Comparison of ENCODE assay signal across 19 cellular contexts in the genomic region with DNA sequence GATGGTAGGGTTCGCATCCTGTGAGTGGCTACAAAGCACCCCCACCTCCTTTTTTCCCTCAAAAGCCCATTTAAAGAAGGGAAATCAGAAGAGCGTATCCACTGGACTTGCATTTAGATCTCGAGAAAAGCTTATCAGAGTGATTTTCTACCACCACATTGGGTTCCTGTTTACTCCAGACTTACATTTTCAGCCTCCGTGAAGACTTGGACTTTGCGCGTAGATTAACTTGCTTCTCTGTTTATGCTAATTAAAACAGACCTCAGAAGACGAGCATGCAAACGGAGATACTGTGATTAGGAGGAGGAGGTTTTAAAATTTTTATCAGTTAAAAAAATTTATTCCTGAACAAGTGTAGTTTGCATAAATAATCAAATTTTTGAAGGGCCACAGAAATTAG.
DNase-seq lines count a peak whose midpoint lies in the region; ATAC-seq, FAIRE-seq and TF ChIP-seq lines count a peak whose summit lies in the region.
"Had no signal": no experiment of that assay in that cellular context is flagged by ENCODE, and none has a peak within 500 bp of the region (broad histone marks: within the 10 kb centered on the region; RNA-seq: fewer than 3 reads in every experiment).

No MANE protein-coding gene starts in this region.

- H3K27ac Mint-ChIP-seq in activated naive CD4-positive, alpha-beta T cell treated with anti-CD3 and anti-CD28 coated beads, Interleukin-2, amount 50 U/mL, for 72 hours: no peak overlapping the region
- H3K27ac Mint-ChIP-seq: CD8-positive, alpha-beta T cell had no signal

- TF ChIP-seq CTCF in esophagus muscularis mucosa (IDR thresholded peaks at IDR 0.05) (no peak), dorsolateral prefrontal cortex (IDR thresholded peaks at IDR 0.05 in 54 of 56, conservative IDR thresholded peaks at IDR 0.05 in 2 of 56; ENCODE audit: low read depth in 1 of 56, partially characterized antibody in 56 of 56) (no peak)

- 75% methylated on average over 8 of the region's 8 CpGs for WGBS in esophagus muscularis mucosa
- 33 to 68% (median 49%) methylated on average over 8 of the region's 8 CpGs for WGBS in small intestine, 3 donors

- H3K27me3 ChIP-seq in Karpas-422 (ENCODE audit: low read length) (no peaks in the 10 kb centered on the region), esophagus muscularis mucosa (no peaks in the 10 kb centered on the region), small intestine (ENCODE audit: control insufficient read depth in 2 of 2, insufficient read depth in 2 of 2, low read length in 2 of 2) (no peaks in the 10 kb centered on the region), dorsolateral prefrontal cortex (peaks cover 0 to 4% (median 0%) of the 10 kb centered on the region in 45 donors)

- H3K9me3 ChIP-seq in Karpas-422 (ENCODE audit: low read length) (no peaks in the 10 kb centered on the region), esophagus muscularis mucosa (no peaks in the 10 kb centered on the region), small intestine (ENCODE audit: control insufficient read depth, low read depth) (no peaks in the 10 kb centered on the region)

- intact Hi-C loops in esophagus muscularis mucosa (cut with DNase I) (no loop called here), dorsolateral prefrontal cortex (cut with DNase I) (no loop called here)

- no peaks in the 10 kb centered on the region for H3K36me3 Mint-ChIP-seq in activated naive CD4-positive, alpha-beta T cell treated with anti-CD3 and anti-CD28 coated beads, Interleukin-2, amount 50 U/mL, for 72 hours

- no peak for TF ChIP-seq EP300 in esophagus muscularis mucosa (IDR thresholded peaks at IDR 0.05)

- H2AFZ ChIP-seq in Karpas-422 (ENCODE audit: low read length): no peak overlapping the region
- H2AFZ ChIP-seq: GM23248 had no signal

- H3K36me3 ChIP-seq in Karpas-422 (ENCODE audit: insufficient read depth, low read length) (no peaks in the 10 kb centered on the region), esophagus muscularis mucosa (no peaks in the 10 kb centered on the region), small intestine (ENCODE audit: control insufficient read depth in 2 of 2, insufficient read depth in 2 of 2, low read length in 2 of 2) (no peaks in the 10 kb centered on the region)

- H4K20me1 ChIP-seq in Karpas-422 (ENCODE audit: insufficient read depth, low read depth, low read length): no peaks in the 10 kb centered on the region

- no peaks in the 10 kb centered on the region for H3K9me2 ChIP-seq in Karpas-422 (replicated peaks; ENCODE audit: insufficient read depth, low read length)

- DNase-seq in DMS79 treated with DMSO at 0.1 percent for 48 hours (lab: John Stamatoyannopoulos, UW) (peak; percentile 8), DMS79 (lab: John Stamatoyannopoulos, UW) (no peak), Karpas-422 (no peak), esophagus muscularis mucosa (ENCODE audit: extremely low spot score) (no peak), small intestine (peak; percentile 72), dorsolateral prefrontal cortex (no peak)
- DNase-seq in activated naive CD4-positive, alpha-beta T cell treated with anti-CD3 and anti-CD28 coated beads, Interleukin-2, amount 50 U/mL, for 72 hours (ENCODE audit: low spot score in 2 of 2): no peak
- DNase-seq in stimulated activated CD4-positive, alpha-beta T cell treated with anti-CD3 and anti-CD28 coated beads, Interleukin-2, amount 100 ng/mL, for 48 hours: no peak
- DNase-seq: CD8-positive, alpha-beta T cell; DND-41; GM23248; NCI-H1417 treated with DMSO at 0.1 percent for 48 hours; NCI-H2081; NCI-H510A; NCI-H774 had no signal

- H3K79me2 ChIP-seq in Karpas-422 (ENCODE audit: low read length): peaks cover 96% of the 10 kb centered on the region

- H3K27ac ChIP-seq in Karpas-422 (ENCODE audit: low read length) (peak overlapping the region; percentile 45), esophagus muscularis mucosa (replicated peaks in 1 of 4) (peak overlapping the region; percentile 48 to 68 (median 64)), small intestine (ENCODE audit: low read depth in 1 of 2, low read length in 1 of 2) (peak overlapping the region in 1 of 2 donors; percentile 5), dorsolateral prefrontal cortex (no peak overlapping the region)
- H3K27ac ChIP-seq: 22Rv1, GM23248 had no signal

- no peak for FAIRE-seq in small intestine (lab: Jason Lieb, UNC)
- FAIRE-seq: G401.6 had no signal

- peaks cover 99% of the 10 kb centered on the region for H3K4me1 ChIP-seq in Karpas-422 (ENCODE audit: low read length)
- peaks cover 71 to 86% (median 79%) of the 10 kb centered on the region in 4 donors for H3K4me1 ChIP-seq in esophagus muscularis mucosa
- H3K4me1 ChIP-seq in small intestine (ENCODE audit: control insufficient read depth in 2 of 2, insufficient read depth in 1 of 2, low read depth in 1 of 2, low read length in 1 of 2): peaks cover 2 to 4% of the 10 kb centered on the region in 2 donors

- no peak for ATAC-seq in activated naive CD4-positive, alpha-beta T cell treated with anti-CD3 and anti-CD28 coated beads, Interleukin-2, amount 50 U/mL, for 72 hours
- ATAC-seq: CD8-positive, alpha-beta T cell; HCT116; Panc1 had no signal

- H3K9me3 Mint-ChIP-seq in activated naive CD4-positive, alpha-beta T cell treated with anti-CD3 and anti-CD28 coated beads, Interleukin-2, amount 50 U/mL, for 72 hours: no peaks in the 10 kb centered on the region
- H3K9me3 Mint-ChIP-seq: CD8-positive, alpha-beta T cell had no signal

- no peak for TF ChIP-seq POLR2A in esophagus muscularis mucosa (IDR thresholded peaks at IDR 0.05; ENCODE audit: low read depth)

- H3K9ac ChIP-seq in Karpas-422 (ENCODE audit: low read length): no peak overlapping the region
- H3K9ac ChIP-seq: GM23248 had no signal

- no peak overlapping the region for H3K4me3 ChIP-seq in Karpas-422 (ENCODE audit: low read length)
- H3K4me3 ChIP-seq in esophagus muscularis mucosa: no peak overlapping the region
- no peak overlapping the region for H3K4me3 ChIP-seq in small intestine (ENCODE audit: low read depth in 1 of 2, low read length in 2 of 2)
- no peak overlapping the region for H3K4me3 ChIP-seq in dorsolateral prefrontal cortex
- H3K4me3 ChIP-seq: GM23248 had no signal

- H3K4me2 ChIP-seq in Karpas-422 (ENCODE audit: low read depth, low read length, poor library complexity, severe bottlenecking): peak overlapping the region; percentile 24

Comparison
In these comparisons a context has a peak if more than half of its experiments do, and no peak if none do; other contexts are left out.
1. DNase-seq: peak in DMS79 treated with DMSO at 0.1 percent for 48 hours (single experiment) and small intestine (single experiment); none in DMS79 (single experiment), Karpas-422 (single experiment), esophagus muscularis mucosa (single experiment), activated naive CD4-positive, alpha-beta T cell treated with anti-CD3 and anti-CD28 coated beads, Interleukin-2, amount 50 U/mL, for 72 hours (0 of 2), dorsolateral prefrontal cortex (0 of 10) and stimulated activated CD4-positive, alpha-beta T cell treated with anti-CD3 and anti-CD28 coated beads, Interleukin-2, amount 100 ng/mL, for 48 hours (0 of 2).
2. H3K27ac ChIP-seq: peak in Karpas-422 (single experiment) and esophagus muscularis mucosa (4 of 4); none in dorsolateral prefrontal cortex (0 of 59).